8 cellular contexts compared by ENCODE assay signal in the genomic region with DNA sequence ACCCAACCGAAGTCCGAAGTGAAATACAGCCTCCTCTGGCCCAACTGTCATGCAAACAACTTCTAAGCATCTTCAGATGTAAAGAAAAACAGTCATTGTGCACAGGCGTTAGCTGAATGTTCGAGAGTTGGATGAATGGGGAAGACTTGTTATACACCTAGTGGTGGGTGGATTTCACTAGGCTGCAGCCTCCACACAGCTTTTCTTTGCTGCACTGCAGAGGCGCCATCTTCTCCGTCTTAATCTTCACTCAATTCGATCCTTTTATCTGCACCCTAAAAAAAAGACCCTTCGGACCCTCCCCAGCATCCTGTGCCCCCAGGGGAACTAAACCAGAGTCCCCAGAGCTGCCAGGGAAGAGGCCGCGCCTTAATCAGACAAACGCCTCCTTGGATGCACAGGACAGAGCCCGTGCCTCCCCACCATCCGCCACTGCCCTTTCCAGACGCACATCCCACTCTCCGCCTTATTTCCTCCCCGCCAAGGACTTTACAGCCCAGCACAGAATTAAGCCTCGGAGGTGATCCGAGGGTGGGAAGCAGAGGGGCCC. TPM values are rescaled to one million over a fixed set of nuclear protein-coding genes. Genes with fewer than 3 reads are reported as not detected.
DNase-seq lines count a peak whose midpoint lies in the region; ATAC-seq and TF ChIP-seq lines count a peak whose summit lies in the region.

No MANE protein-coding gene starts in this region.

- H3K4me3 ChIP-seq in ascending aorta (peak overlapping the region; percentile 96 to 98), hepatocyte (peak overlapping the region; percentile 99)

- peaks cover 16% of the 10 kb centered on the region for H4K20me1 ChIP-seq in hepatocyte (ENCODE audit: insufficient read depth, poor library complexity, severe bottlenecking)

- intact Hi-C loops in ascending aorta (cut with DNase I) = no loop called here

- peak overlapping the region; percentile 83 for H3K4me2 ChIP-seq in hepatocyte

- no peaks in the 10 kb centered on the region for H3K9me2 ChIP-seq in hepatocyte (replicated peaks; ENCODE audit: insufficient read depth)

- H3K9me3 ChIP-seq in ascending aorta (no peaks in the 10 kb centered on the region), hepatocyte (ENCODE audit: low read depth) (no peaks in the 10 kb centered on the region)

- TF ChIP-seq CTCF in ascending aorta (IDR thresholded peaks at IDR 0.05) (peak in 1 of 3 experiments; percentile 52), hepatocyte (IDR thresholded peaks at IDR 0.05; ENCODE audit: poor library complexity) (peak; percentile 31)

- H3K4me1 ChIP-seq in ascending aorta = peaks cover 0 to 10% of the 10 kb centered on the region in 2 donors
- peaks cover 30% of the 10 kb centered on the region for H3K4me1 ChIP-seq in hepatocyte (ENCODE audit: insufficient read depth)

- H3K27ac ChIP-seq in ascending aorta = peak overlapping the region; percentile 82 to 84
- H3K27ac ChIP-seq in hepatocyte = peak overlapping the region; percentile 92

- DNase-seq in DMS114 treated with DMSO at 0.1 percent for 48 hours (lab: John Stamatoyannopoulos, UW; ENCODE audit: unreplicated experiment) (peak; percentile 66), LHCN-M2 (ENCODE audit: low read depth) (peak; percentile 68), SIG-M5 treated with dmso at 0.1 percent for 504 hours (lab: John Stamatoyannopoulos, UW; ENCODE audit: unreplicated experiment) (peak; percentile 90), ascending aorta (ENCODE audit: low spot score in 2 of 2) (peak in 1 of 2 donors; percentile 69), hepatocyte (ENCODE audit: low spot score) (peak; percentile 79), putamen (ENCODE audit: low spot score) (peak; percentile 74), NK-92 (lab: John Stamatoyannopoulos, UW; ENCODE audit: unreplicated experiment) (no peak)

- peak overlapping the region; percentile 95 for H2AFZ ChIP-seq in hepatocyte

- H3K36me3 ChIP-seq in ascending aorta (no peaks in the 10 kb centered on the region), hepatocyte (replicated peaks; ENCODE audit: insufficient read depth, low read depth) (no peaks in the 10 kb centered on the region)

- WGBS in hepatocyte (ENCODE audit: low lambda C conversion rate, missing lambda C conversion rate) = 0% methylated on average over 18 of the region's 18 CpGs

- no peaks in the 10 kb centered on the region for H3K27me3 ChIP-seq in ascending aorta
- H3K27me3 ChIP-seq in hepatocyte = no peaks in the 10 kb centered on the region

- peak; percentile 67 for ATAC-seq in GM21723 (IDR thresholded peaks at IDR 0.05; ENCODE audit: unreplicated experiment)

- H3K79me2 ChIP-seq in hepatocyte = peaks cover 60% of the 10 kb centered on the region

RNA-seq across cellular contexts. Expression of gene APP, which starts 1.4 kb away (rescaled TPM):
- total RNA-seq in LHCN-M2 (2014; rRNA removed) (266 and 329 TPM in 2 replicates), ascending aorta (350 TPM), hepatocyte (288 and 316 TPM in 2 replicates)
- 313 TPM for polyA plus RNA-seq in LHCN-M2 (2012)
- 46.4 and 55.7 TPM in 2 replicates for polyA plus RNA-seq in hepatocyte
